In the genomic region with DNA sequence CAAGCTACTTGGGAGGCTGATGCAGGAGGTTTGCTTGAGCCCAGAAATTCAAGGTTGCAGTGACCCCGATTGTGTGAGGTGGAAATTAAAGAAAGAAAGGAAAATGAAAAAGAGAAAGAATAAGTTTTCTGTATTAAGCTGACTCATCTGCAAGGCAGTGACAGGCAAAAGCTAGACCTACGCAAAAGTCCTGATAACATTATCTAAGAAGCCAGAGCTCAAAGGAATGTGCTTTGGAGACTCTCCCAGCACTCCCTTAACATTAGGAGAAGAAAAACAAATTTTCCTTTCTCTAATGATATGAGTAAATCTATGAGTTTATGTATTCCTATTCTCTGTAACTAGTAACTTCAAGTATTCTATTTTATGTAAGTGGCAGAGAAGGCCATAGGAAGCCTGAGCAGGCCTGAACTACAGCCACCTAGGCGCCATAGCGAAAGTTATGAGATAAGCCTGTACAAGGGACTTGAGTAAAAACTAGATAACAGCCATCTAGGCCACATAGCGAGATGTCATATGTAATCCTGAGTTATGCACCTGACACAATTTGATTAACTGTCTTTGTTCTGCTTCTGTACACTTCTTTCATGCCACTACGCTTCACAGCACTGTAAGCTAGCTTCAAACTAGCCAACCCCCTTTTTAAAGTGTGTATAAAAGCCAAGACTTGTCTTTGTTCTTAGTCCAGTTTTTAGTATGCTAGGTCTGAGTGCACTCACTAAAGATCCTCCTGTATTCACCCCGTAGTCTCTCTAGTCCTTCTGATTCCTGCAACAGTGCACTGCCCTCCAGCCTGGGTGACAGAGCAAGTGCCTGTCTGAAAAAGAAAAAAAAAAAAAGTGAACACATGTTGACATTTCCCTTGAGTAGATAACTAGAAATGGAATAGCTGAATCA, we compare ENCODE assay signal across 1 cellular context.
A peak's percentile ranks its signal among the peaks of the same experiment; 100 is the strongest.
TF ChIP-seq lines count a peak whose summit lies in the region.

No MANE protein-coding gene starts in this region.

TF ChIP-seq in K562, 482 proteins besides CTCF, POLR2A, EP300 and RAD21 (continued from another document):
- TF ChIP-seq BDP1 (IDR thresholded peaks at IDR 0.05; ENCODE audit: insufficient read depth, insufficient read length) (no peak), ZNF764 (CRISPR knock-in tag; IDR thresholded peaks at IDR 0.05; ENCODE audit: low read depth) (no peak), RFX1 (IDR thresholded peaks at IDR 0.05) (no peak), MCM2 (IDR thresholded peaks at IDR 0.05; ENCODE audit: low read depth) (no peak), ZNF143 (CRISPR knock-in tag; IDR thresholded peaks at IDR 0.05) (no peak), SMC3 (conservative IDR thresholded peaks at IDR 0.05; ENCODE audit: insufficient read depth, low read depth, low read length) (no peak), TCF3 (CRISPR knock-in tag; IDR thresholded peaks at IDR 0.05) (peak; percentile 66), JUND (IDR thresholded peaks at IDR 0.05; ENCODE audit: borderline replicate concordance, low read depth, low read length) (0 out of 2 replicates have a peak, but pooled peaks have one; percentile 20), JUND (tag; IDR thresholded peaks at IDR 0.05; ENCODE audit: borderline replicate concordance, low read depth, low read length) (peak; percentile 2; the same call in 1 of the 3 replicates), BCL6 (CRISPR knock-in tag; IDR thresholded peaks at IDR 0.05) (no peak), HNRNPL (IDR thresholded peaks at IDR 0.05; ENCODE audit: low read depth, low read length) (no peak), NCOA6 (IDR thresholded peaks at IDR 0.05) (no peak), ZNF165 (CRISPR knock-in tag; IDR thresholded peaks at IDR 0.05; ENCODE audit: borderline replicate concordance) (no peak), THRAP3 (IDR thresholded peaks at IDR 0.05; ENCODE audit: borderline replicate concordance) (no peak), ZFP1 (CRISPR knock-in tag; IDR thresholded peaks at IDR 0.05) (no peak)
- TF ChIP-seq, protein P1, sequence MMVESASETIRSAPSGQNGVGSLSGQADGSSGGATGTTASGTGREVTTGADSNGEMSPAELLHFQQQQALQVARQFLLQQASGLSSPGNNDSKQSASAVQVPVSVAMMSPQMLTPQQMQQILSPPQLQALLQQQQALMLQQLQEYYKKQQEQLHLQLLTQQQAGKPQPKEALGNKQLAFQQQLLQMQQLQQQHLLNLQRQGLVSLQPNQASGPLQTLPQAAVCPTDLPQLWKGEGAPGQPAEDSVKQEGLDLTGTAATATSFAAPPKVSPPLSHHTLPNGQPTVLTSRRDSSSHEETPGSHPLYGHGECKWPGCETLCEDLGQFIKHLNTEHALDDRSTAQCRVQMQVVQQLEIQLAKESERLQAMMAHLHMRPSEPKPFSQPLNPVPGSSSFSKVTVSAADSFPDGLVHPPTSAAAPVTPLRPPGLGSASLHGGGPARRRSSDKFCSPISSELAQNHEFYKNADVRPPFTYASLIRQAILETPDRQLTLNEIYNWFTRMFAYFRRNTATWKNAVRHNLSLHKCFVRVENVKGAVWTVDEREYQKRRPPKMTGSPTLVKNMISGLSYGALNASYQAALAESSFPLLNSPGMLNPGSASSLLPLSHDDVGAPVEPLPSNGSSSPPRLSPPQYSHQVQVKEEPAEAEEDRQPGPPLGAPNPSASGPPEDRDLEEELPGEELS (CRISPR knock-in tag; IDR thresholded peaks at IDR 0.05; ENCODE audit: borderline replicate concordance): no peak
- TF ChIP-seq, protein P2, sequence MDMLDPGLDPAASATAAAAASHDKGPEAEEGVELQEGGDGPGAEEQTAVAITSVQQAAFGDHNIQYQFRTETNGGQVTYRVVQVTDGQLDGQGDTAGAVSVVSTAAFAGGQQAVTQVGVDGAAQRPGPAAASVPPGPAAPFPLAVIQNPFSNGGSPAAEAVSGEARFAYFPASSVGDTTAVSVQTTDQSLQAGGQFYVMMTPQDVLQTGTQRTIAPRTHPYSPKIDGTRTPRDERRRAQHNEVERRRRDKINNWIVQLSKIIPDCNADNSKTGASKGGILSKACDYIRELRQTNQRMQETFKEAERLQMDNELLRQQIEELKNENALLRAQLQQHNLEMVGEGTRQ (CRISPR knock-in tag; IDR thresholded peaks at IDR 0.05): no peak
